1 cellular context compared by ENCODE assay signal in the genomic region with DNA sequence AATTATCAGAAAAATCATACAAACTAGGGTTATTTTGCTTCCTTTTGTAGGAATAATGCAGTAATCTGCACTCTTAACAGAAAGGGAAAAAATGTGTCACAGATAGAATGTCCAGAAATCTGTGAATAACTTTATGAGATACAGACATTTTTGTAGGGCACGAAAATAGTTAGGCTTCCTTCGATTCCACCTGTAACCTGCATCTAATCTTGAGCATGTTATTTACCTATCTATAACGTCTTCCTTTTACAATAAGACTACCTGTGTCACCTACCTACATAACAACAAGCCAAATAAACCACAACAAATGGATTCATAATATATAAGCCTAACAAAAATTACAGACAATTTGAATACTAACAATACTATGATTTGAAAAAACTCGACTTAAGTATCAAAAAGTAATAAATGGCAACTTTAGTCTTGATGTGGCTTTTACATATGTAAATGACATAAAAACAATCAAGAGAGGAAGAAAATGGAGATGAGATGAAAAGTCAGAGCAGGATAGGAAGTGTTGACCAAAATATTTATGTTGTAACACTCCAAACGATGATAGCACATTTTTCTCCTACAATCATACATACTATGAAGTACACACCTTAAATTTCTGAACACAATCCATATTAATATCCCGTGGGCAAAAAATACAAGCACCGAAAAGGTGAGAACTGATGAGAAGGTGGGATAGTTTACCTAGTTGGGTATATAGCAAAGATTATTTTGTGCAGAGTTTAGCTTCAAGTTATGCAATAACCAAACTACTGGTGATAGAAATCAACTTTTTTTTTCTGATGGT.
TF ChIP-seq lines count a peak whose summit lies in the region.

No MANE protein-coding gene starts in this region.

TF ChIP-seq in A549, 52 proteins besides CTCF, POLR2A, EP300 and RAD21 (continued from another document):
- TF ChIP-seq, protein P1, sequence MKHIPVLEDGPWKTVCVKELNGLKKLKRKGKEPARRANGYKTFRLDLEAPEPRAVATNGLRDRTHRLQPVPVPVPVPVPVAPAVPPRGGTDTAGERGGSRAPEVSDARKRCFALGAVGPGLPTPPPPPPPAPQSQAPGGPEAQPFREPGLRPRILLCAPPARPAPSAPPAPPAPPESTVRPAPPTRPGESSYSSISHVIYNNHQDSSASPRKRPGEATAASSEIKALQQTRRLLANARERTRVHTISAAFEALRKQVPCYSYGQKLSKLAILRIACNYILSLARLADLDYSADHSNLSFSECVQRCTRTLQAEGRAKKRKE (CRISPR knock-in tag; IDR thresholded peaks at IDR 0.05; ENCODE audit: low read depth), result no peak
- no peak for TF ChIP-seq NPAS2 (CRISPR knock-in tag; IDR thresholded peaks at IDR 0.05; ENCODE audit: borderline replicate concordance)
- no peak for TF ChIP-seq SREBF2 (IDR thresholded peaks at IDR 0.05)
- TF ChIP-seq HDAC2 (IDR thresholded peaks at IDR 0.05), result no peak
TF ChIP-seq in A549: peak in this region for 0.
